21 cellular contexts compared by ENCODE assay signal in the genomic region with DNA sequence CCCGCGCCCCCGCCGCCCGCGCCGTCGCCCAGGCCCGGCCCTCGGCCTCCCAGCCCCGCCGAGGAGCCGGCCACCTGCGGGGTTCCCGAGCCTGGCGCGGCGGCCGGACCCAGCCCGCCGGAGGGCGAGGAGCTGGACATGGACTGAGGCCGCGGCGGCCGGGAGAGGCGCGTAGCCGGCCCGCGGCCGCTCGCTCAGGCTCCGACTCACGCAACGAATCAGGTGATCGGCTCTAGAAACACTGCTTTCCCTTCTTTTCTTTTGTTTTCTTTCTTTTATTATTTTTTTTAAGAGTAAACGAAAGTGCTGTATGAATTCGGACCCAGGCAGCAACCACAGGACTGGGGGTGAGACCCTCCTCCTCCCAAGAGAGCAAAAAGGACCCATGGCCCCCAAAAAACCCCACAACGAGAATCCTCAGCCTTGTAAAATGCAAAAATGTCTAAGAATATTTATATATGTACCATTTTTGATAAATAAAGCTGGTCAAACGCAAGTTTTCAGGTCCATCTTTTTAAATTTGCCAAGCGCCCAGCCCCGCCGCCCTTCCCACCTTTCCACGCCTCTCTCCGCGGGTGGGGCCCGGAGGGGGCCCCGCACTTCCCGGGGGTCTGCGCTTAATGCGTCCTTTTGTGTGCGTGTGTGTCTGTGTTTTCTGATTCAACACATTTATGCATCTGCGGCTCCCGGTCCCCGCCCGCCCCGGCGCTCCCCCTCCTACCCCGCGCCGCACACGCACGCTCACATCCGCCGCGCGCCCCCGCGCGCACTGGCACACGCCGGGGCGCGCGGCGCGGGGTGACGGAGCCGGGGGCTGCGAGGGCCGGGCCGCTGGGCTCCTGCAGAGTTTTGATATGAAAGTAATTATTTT. TPM values are rescaled to one million over a fixed set of nuclear protein-coding genes. Genes with fewer than 3 reads are reported as not detected.
A peak's percentile ranks its signal among the peaks of the same experiment; 100 is the strongest.
DNase-seq lines count a peak whose midpoint lies in the region; ATAC-seq and TF ChIP-seq lines count a peak whose summit lies in the region.
"Had no signal": no experiment of that assay in that cellular context is flagged by ENCODE, and none has a peak within 500 bp of the region (broad histone marks: within the 10 kb centered on the region; RNA-seq: fewer than 3 reads in every experiment).

No MANE protein-coding gene starts in this region.

- no peaks in the 10 kb centered on the region for H3K36me3 ChIP-seq in CD4-positive, alpha-beta memory T cell (ENCODE audit: insufficient read depth, low read length)
- H3K36me3 ChIP-seq: esophagus squamous epithelium, Peyer's patch, spleen had no signal

- H3K4me3 Mint-ChIP-seq in activated CD8-positive, alpha-beta T cell treated with anti-CD3 and anti-CD28 coated beads, Interleukin-2, amount 10 ng/mL, durations not matched to agents 7 days and 5 days: no peak overlapping the region
- H3K4me3 Mint-ChIP-seq in activated CD8-positive, alpha-beta T cell treated with anti-CD3 and anti-CD28 coated beads for 36 hours: no peak overlapping the region
- peak overlapping the region in 7 of 8 donors; percentile 21 to 77 (median 59) for H3K4me3 Mint-ChIP-seq in CD4-positive, alpha-beta memory T cell
- H3K4me3 Mint-ChIP-seq in activated T-helper 2 cell treated with anti-CD3 and anti-CD28 coated beads, Interferon-gamma antibody, Interleukin-2, Interleukin-4, amounts not matched to agents 10 μg/mL and 5 μg/mL and 100 μg/mL, durations not matched to agents 14 hours and 24 hours and 36 hours (ENCODE audit: low read depth): no peak overlapping the region
- peak overlapping the region in 9 of 10 donors; percentile 32 to 74 (median 60) for H3K4me3 Mint-ChIP-seq in naive thymus-derived CD8-positive, alpha-beta T cell
- H3K4me3 Mint-ChIP-seq: mesothelial cell of epicardium had no signal

- peaks cover 17% of the 10 kb centered on the region for H3K36me3 Mint-ChIP-seq in activated CD8-positive, alpha-beta T cell treated with anti-CD3 and anti-CD28 coated beads, Interleukin-2, amount 10 ng/mL, durations not matched to agents 7 days and 5 days (ENCODE audit: low read depth)
- no peaks in the 10 kb centered on the region for H3K36me3 Mint-ChIP-seq in activated CD8-positive, alpha-beta T cell treated with anti-CD3 and anti-CD28 coated beads for 36 hours (ENCODE audit: low read depth)
- no peaks in the 10 kb centered on the region for H3K36me3 Mint-ChIP-seq in CD4-positive, alpha-beta memory T cell
- peaks cover 6% of the 10 kb centered on the region for H3K36me3 Mint-ChIP-seq in activated T-helper 2 cell treated with anti-CD3 and anti-CD28 coated beads, Interferon-gamma antibody, Interleukin-2, Interleukin-4, amounts not matched to agents 10 μg/mL and 5 μg/mL and 100 μg/mL, durations not matched to agents 14 hours and 24 hours and 36 hours (ENCODE audit: low read depth)
- H3K36me3 Mint-ChIP-seq in naive thymus-derived CD8-positive, alpha-beta T cell: peaks cover 0 to 2% (median 1%) of the 10 kb centered on the region in 3 donors
- H3K36me3 Mint-ChIP-seq: mesothelial cell of epicardium had no signal

- intact Hi-C loops in activated CD8-positive, alpha-beta T cell treated with anti-CD3 and anti-CD28 coated beads for 36 hours (cut with micrococcal nuclease): no loop called here
- intact Hi-C loops in CD4-positive, alpha-beta memory T cell (cut with micrococcal nuclease): no loop called here
- intact Hi-C loops in activated T-helper 2 cell treated with anti-CD3 and anti-CD28 coated beads, Interferon-gamma antibody, Interleukin-2, Interleukin-4, amounts not matched to agents 10 μg/mL and 5 μg/mL and 100 μg/mL, durations not matched to agents 14 hours and 24 hours and 36 hours (cut with micrococcal nuclease): no loop called here

- H3K27me3 Mint-ChIP-seq in activated CD8-positive, alpha-beta T cell treated with anti-CD3 and anti-CD28 coated beads, Interleukin-2, amount 10 ng/mL, durations not matched to agents 7 days and 5 days (ENCODE audit: low read depth): peaks cover 63% of the 10 kb centered on the region
- H3K27me3 Mint-ChIP-seq in activated CD8-positive, alpha-beta T cell treated with anti-CD3 and anti-CD28 coated beads for 36 hours: peaks cover 58% of the 10 kb centered on the region
- peaks cover 35 to 37% of the 10 kb centered on the region in 2 donors for H3K27me3 Mint-ChIP-seq in CD4-positive, alpha-beta memory T cell
- peaks cover 51% of the 10 kb centered on the region for H3K27me3 Mint-ChIP-seq in activated T-helper 2 cell treated with anti-CD3 and anti-CD28 coated beads, Interferon-gamma antibody, Interleukin-2, Interleukin-4, amounts not matched to agents 10 μg/mL and 5 μg/mL and 100 μg/mL, durations not matched to agents 14 hours and 24 hours and 36 hours (ENCODE audit: low read depth)
- H3K27me3 Mint-ChIP-seq in naive thymus-derived CD8-positive, alpha-beta T cell: peaks cover 29 to 63% (median 37%) of the 10 kb centered on the region in 5 donors

- CTCF ChIA-PET in activated CD8-positive, alpha-beta T cell treated with anti-CD3 and anti-CD28 coated beads, Interleukin-2, amount 10 ng/mL, durations not matched to agents 7 days and 5 days (lab: Charles Lee): interaction anchor here (0.9 kb wide), 1 partner anchor 9 kb away, joined by 3 read pairs; no protein-coding TSS in a partner anchor
- CTCF ChIA-PET in activated CD8-positive, alpha-beta T cell treated with anti-CD3 and anti-CD28 coated beads for 36 hours (lab: Charles Lee): no interaction called here
- CTCF ChIA-PET in CD4-positive, alpha-beta memory T cell (lab: Charles Lee; ENCODE audit: partially characterized antibody): interaction anchor here (0.6 kb wide), 1 partner anchor 25 kb away, joined by 3 read pairs; no protein-coding TSS in a partner anchor

- H3K9me3 ChIP-seq in CD4-positive, alpha-beta memory T cell (ENCODE audit: control insufficient read depth in 1 of 2, low read length in 2 of 2): no peaks in the 10 kb centered on the region
- H3K9me3 ChIP-seq: esophagus squamous epithelium had no signal

- peak overlapping the region; percentile 57 for H3K27ac Mint-ChIP-seq in activated CD8-positive, alpha-beta T cell treated with anti-CD3 and anti-CD28 coated beads, Interleukin-2, amount 10 ng/mL, durations not matched to agents 7 days and 5 days
- no peak overlapping the region for H3K27ac Mint-ChIP-seq in activated CD8-positive, alpha-beta T cell treated with anti-CD3 and anti-CD28 coated beads for 36 hours
- H3K27ac Mint-ChIP-seq in CD4-positive, alpha-beta memory T cell: peak overlapping the region in 3 of 7 donors; percentile 45 to 78 (median 76)
- H3K27ac Mint-ChIP-seq in activated T-helper 2 cell treated with anti-CD3 and anti-CD28 coated beads, Interferon-gamma antibody, Interleukin-2, Interleukin-4, amounts not matched to agents 10 μg/mL and 5 μg/mL and 100 μg/mL, durations not matched to agents 14 hours and 24 hours and 36 hours: peak overlapping the region; percentile 62
- no peak overlapping the region for H3K27ac Mint-ChIP-seq in naive thymus-derived CD8-positive, alpha-beta T cell
- H3K27ac Mint-ChIP-seq: mesothelial cell of epicardium had no signal

- H3K27me3 ChIP-seq in CD4-positive, alpha-beta memory T cell (ENCODE audit: insufficient read depth, low read length): peaks cover 51% of the 10 kb centered on the region

- POLR2A ChIA-PET in activated CD8-positive, alpha-beta T cell treated with anti-CD3 and anti-CD28 coated beads, Interleukin-2, amount 10 ng/mL, durations not matched to agents 7 days and 5 days (lab: Charles Lee): no interaction called here
- POLR2A ChIA-PET in activated CD8-positive, alpha-beta T cell treated with anti-CD3 and anti-CD28 coated beads for 36 hours (lab: Charles Lee): interaction anchor here (1.4 kb wide), 1 partner anchor 12 kb away, joined by 4 read pairs; no protein-coding TSS in a partner anchor
- POLR2A ChIA-PET in CD4-positive, alpha-beta memory T cell (lab: Charles Lee; ENCODE audit: partially characterized antibody): no interaction called here
- POLR2A ChIA-PET in naive thymus-derived CD8-positive, alpha-beta T cell (lab: Charles Lee): no interaction called here

- no peaks in the 10 kb centered on the region for H3K9me3 Mint-ChIP-seq in activated CD8-positive, alpha-beta T cell treated with anti-CD3 and anti-CD28 coated beads, Interleukin-2, amount 10 ng/mL, durations not matched to agents 7 days and 5 days (ENCODE audit: insufficient read depth)
- no peaks in the 10 kb centered on the region for H3K9me3 Mint-ChIP-seq in activated CD8-positive, alpha-beta T cell treated with anti-CD3 and anti-CD28 coated beads for 36 hours
- peaks cover 0 to 31% (median 0%) of the 10 kb centered on the region in 8 donors for H3K9me3 Mint-ChIP-seq in CD4-positive, alpha-beta memory T cell
- H3K9me3 Mint-ChIP-seq in activated T-helper 2 cell treated with anti-CD3 and anti-CD28 coated beads, Interferon-gamma antibody, Interleukin-2, Interleukin-4, amounts not matched to agents 10 μg/mL and 5 μg/mL and 100 μg/mL, durations not matched to agents 14 hours and 24 hours and 36 hours: peaks cover 6% of the 10 kb centered on the region
- H3K9me3 Mint-ChIP-seq in naive thymus-derived CD8-positive, alpha-beta T cell: peaks cover 0 to 2% (median 0%) of the 10 kb centered on the region in 9 donors
- H3K9me3 Mint-ChIP-seq: mesothelial cell of epicardium had no signal

- no peak for TF ChIP-seq CTCF in activated CD8-positive, alpha-beta T cell treated with anti-CD3 and anti-CD28 coated beads for 36 hours (IDR thresholded peaks at IDR 0.05)

- H3K4me1 ChIP-seq in CD4-positive, alpha-beta memory T cell (ENCODE audit: insufficient read depth, low read length): peaks cover 17% of the 10 kb centered on the region

- ATAC-seq in activated CD8-positive, alpha-beta T cell treated with anti-CD3 and anti-CD28 coated beads, Interleukin-2, amount 10 ng/mL, durations not matched to agents 7 days and 5 days: no peak
- no peak for ATAC-seq in activated CD8-positive, alpha-beta T cell treated with anti-CD3 and anti-CD28 coated beads for 36 hours
- ATAC-seq in naive thymus-derived CD8-positive, alpha-beta T cell: peak in 1 of 2 donors; percentile 24
- ATAC-seq in activated CD4-positive, CD25-positive, alpha-beta regulatory T cell treated with anti-CD3 and anti-CD28 coated beads, Interleukin-2, amount 50 U/mL, for 24 hours: no peak

- peaks cover 13% of the 10 kb centered on the region for H3K4me1 Mint-ChIP-seq in activated CD8-positive, alpha-beta T cell treated with anti-CD3 and anti-CD28 coated beads, Interleukin-2, amount 10 ng/mL, durations not matched to agents 7 days and 5 days (ENCODE audit: low read depth)
- peaks cover 14% of the 10 kb centered on the region for H3K4me1 Mint-ChIP-seq in activated CD8-positive, alpha-beta T cell treated with anti-CD3 and anti-CD28 coated beads for 36 hours (ENCODE audit: low read depth)
- peaks cover 17 to 32% (median 21%) of the 10 kb centered on the region in 4 donors for H3K4me1 Mint-ChIP-seq in CD4-positive, alpha-beta memory T cell
- peaks cover 2% of the 10 kb centered on the region for H3K4me1 Mint-ChIP-seq in activated T-helper 2 cell treated with anti-CD3 and anti-CD28 coated beads, Interferon-gamma antibody, Interleukin-2, Interleukin-4, amounts not matched to agents 10 μg/mL and 5 μg/mL and 100 μg/mL, durations not matched to agents 14 hours and 24 hours and 36 hours (ENCODE audit: low read depth)
- H3K4me1 Mint-ChIP-seq in naive thymus-derived CD8-positive, alpha-beta T cell: peaks cover 10 to 35% (median 21%) of the 10 kb centered on the region in 4 donors

- no peak for DNase-seq in activated CD8-positive, alpha-beta T cell treated with anti-CD3 and anti-CD28 coated beads, Interleukin-2, amount 10 ng/mL, durations not matched to agents 7 days and 5 days
- DNase-seq in activated CD8-positive, alpha-beta T cell treated with anti-CD3 and anti-CD28 coated beads for 36 hours: no peak
- DNase-seq in CD4-positive, alpha-beta memory T cell: no peak
- no peak for DNase-seq in activated T-helper 2 cell treated with anti-CD3 and anti-CD28 coated beads, Interferon-gamma antibody, Interleukin-2, Interleukin-4, amounts not matched to agents 10 μg/mL and 5 μg/mL and 100 μg/mL, durations not matched to agents 14 hours and 24 hours and 36 hours (ENCODE audit: low spot score)
- no peak for DNase-seq in naive thymus-derived CD8-positive, alpha-beta T cell
- DNase-seq in activated gamma-delta T cell treated with Interleukin-2 at 50 U/mL for 16 hours (no peak), A172 (ENCODE audit: low spot score) (no peak)
- DNase-seq: COR-L47; esophagus squamous epithelium; head of caudate nucleus; islet precursor cell; MM.1S; NCI-H2081; NCI-H526; stimulated activated naive CD4-positive, alpha-beta T cell treated with Interleukin-2 at 50 U/mL for 16 hours had no signal

- H3K4me3 ChIP-seq in CD4-positive, alpha-beta memory T cell (ENCODE audit: low read length in 2 of 2): no peak overlapping the region

- no peak overlapping the region for H3K27ac ChIP-seq in CD4-positive, alpha-beta memory T cell (ENCODE audit: low read depth, low read length)
- H3K27ac ChIP-seq: esophagus squamous epithelium, Peyer's patch, spleen had no signal

RNA-seq across cellular contexts. Expression of a gene that starts 4.4 kb away (rescaled TPM):
- total RNA-seq in activated CD8-positive, alpha-beta T cell treated with anti-CD3 and anti-CD28 coated beads, Interleukin-2, amount 10 ng/mL, durations not matched to agents 7 days and 5 days: not detected
- total RNA-seq in activated CD8-positive, alpha-beta T cell treated with anti-CD3 and anti-CD28 coated beads for 36 hours: not detected
- total RNA-seq in CD4-positive, alpha-beta memory T cell: not detected
- polyA plus RNA-seq in CD4-positive, alpha-beta memory T cell: not detected
- not detected in 2 replicates for total RNA-seq in activated T-helper 2 cell treated with anti-CD3 and anti-CD28 coated beads, Interferon-gamma antibody, Interleukin-2, Interleukin-4, amounts not matched to agents 10 μg/mL and 5 μg/mL and 100 μg/mL, durations not matched to agents 14 hours and 24 hours and 36 hours
- not detected for total RNA-seq in naive thymus-derived CD8-positive, alpha-beta T cell
- polyA plus RNA-seq in naive thymus-derived CD8-positive, alpha-beta T cell: not detected
- total RNA-seq in A172 (2014; rRNA removed; shearing (Covaris generic)): not detected in 2 replicates
- total RNA-seq: dorsolateral prefrontal cortex, esophagus squamous epithelium, mesothelial cell of epicardium, Peyer's patch, spleen, ureter had no signal
- polyA plus RNA-seq: spleen had no signal

Comparison
In these comparisons a context has a peak if more than half of its experiments do, and no peak if none do; other contexts are left out.
1. H3K27ac Mint-ChIP-seq: peak in activated CD8-positive, alpha-beta T cell treated with anti-CD3 and anti-CD28 coated beads, Interleukin-2, amount 10 ng/mL, durations not matched to agents 7 days and 5 days (single experiment) and activated T-helper 2 cell treated with anti-CD3 and anti-CD28 coated beads, Interferon-gamma antibody, Interleukin-2, Interleukin-4, amounts not matched to agents 10 μg/mL and 5 μg/mL and 100 μg/mL, durations not matched to agents 14 hours and 24 hours and 36 hours (single experiment); none in activated CD8-positive, alpha-beta T cell treated with anti-CD3 and anti-CD28 coated beads for 36 hours (single experiment) and naive thymus-derived CD8-positive, alpha-beta T cell (0 of 10).
2. H3K4me3 Mint-ChIP-seq: peak in CD4-positive, alpha-beta memory T cell (7 of 8) and naive thymus-derived CD8-positive, alpha-beta T cell (9 of 10); none in activated CD8-positive, alpha-beta T cell treated with anti-CD3 and anti-CD28 coated beads, Interleukin-2, amount 10 ng/mL, durations not matched to agents 7 days and 5 days (single experiment), activated CD8-positive, alpha-beta T cell treated with anti-CD3 and anti-CD28 coated beads for 36 hours (single experiment) and activated T-helper 2 cell treated with anti-CD3 and anti-CD28 coated beads, Interferon-gamma antibody, Interleukin-2, Interleukin-4, amounts not matched to agents 10 μg/mL and 5 μg/mL and 100 μg/mL, durations not matched to agents 14 hours and 24 hours and 36 hours (single experiment).